Comparison of ENCODE assay signal across 23 cellular contexts in the genomic region with DNA sequence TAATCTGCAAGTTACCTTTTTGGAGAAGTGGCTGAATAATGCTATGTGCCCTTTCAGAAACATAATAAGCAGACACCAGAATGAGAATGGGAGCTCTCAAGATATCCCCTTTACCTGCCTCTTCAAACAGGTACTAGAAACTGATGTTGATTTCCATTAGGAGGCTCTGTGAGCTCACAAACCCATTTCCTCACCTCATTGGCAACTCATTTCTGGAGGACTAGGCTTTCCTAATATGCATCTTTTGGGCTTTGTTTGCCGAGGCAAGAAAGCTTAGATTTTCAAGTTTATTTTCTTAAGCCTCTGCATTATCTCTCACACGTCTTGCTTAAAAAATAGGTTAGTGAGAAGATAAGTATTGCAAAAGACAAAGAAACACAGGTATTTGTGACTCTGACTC.
DNase-seq lines count a peak whose midpoint lies in the region; ATAC-seq, FAIRE-seq and TF ChIP-seq lines count a peak whose summit lies in the region.
"Had no signal": no experiment of that assay in that cellular context is flagged by ENCODE, and none has a peak within 500 bp of the region (broad histone marks: within the 10 kb centered on the region; RNA-seq: fewer than 3 reads in every experiment).

No MANE protein-coding gene starts in this region.

- no peak for FAIRE-seq in bronchial epithelial cell (lab: Jason Lieb, UNC)
- FAIRE-seq: A204.1, D721Med, G401.6, GM12892, GM18507, HepG2 had no signal

- POLR2A ChIA-PET in HEK293 (lab: Yijun Ruan, JAX): no interaction called here

- ATAC-seq in GM18858 (IDR thresholded peaks at IDR 0.05; ENCODE audit: unreplicated experiment) (no peak), HG03039 (IDR thresholded peaks at IDR 0.05; ENCODE audit: unreplicated experiment) (no peak), Right ventricle myocardium inferior (no peak)
- ATAC-seq: HepG2 had no signal

- no peaks in the 10 kb centered on the region for H3K4me1 ChIP-seq in HEK293 (ENCODE audit: control insufficient read depth, insufficient read depth, low read length)
- H3K4me1 ChIP-seq: BE2C had no signal

- intact Hi-C loops in Right ventricle myocardium inferior (cut with DNase I): no loop called here

- CTCF ChIA-PET in HEK293 (lab: Yijun Ruan, JAX): interaction anchor here (0.8 kb wide), 2 partner anchors 309 to 349 kb away, joined by 4 read pairs; no protein-coding TSS in a partner anchor

- DNase-seq in bronchial epithelial cell (ENCODE audit: low read depth): peak; percentile 0
- DNase-seq in iPS-NIHi7 (ENCODE audit: extremely low spot score): peak; percentile 22
- DNase-seq in Right ventricle myocardium inferior (ENCODE audit: missing footprints): no peak
- DNase-seq in NCI-H2171 (lab: John Stamatoyannopoulos, UW): no peak
- DNase-seq: ACHN; BE2C; C1 segment of cervical spinal cord; CD4-positive, CD25-positive, alpha-beta regulatory T cell; CD8-positive, alpha-beta memory T cell; COR-L47; GOT3; HCEC 1CT; HFFc6; KBM-7 had no signal

- TF ChIP-seq CTCF in HEK293 (tag by site-specific recombination; IDR thresholded peaks at IDR 0.05) (no peak), bronchial epithelial cell (IDR thresholded peaks at IDR 0.05; ENCODE audit: insufficient read depth, low read length, severe bottlenecking) (no peak)

- H3K4me3 ChIP-seq in HEK293 (ENCODE audit: low read depth, low read length) (no peak overlapping the region), bronchial epithelial cell (ENCODE audit: low read depth, low read length) (no peak overlapping the region)

- no peaks in the 10 kb centered on the region for H3K9me3 ChIP-seq in HEK293 (ENCODE audit: control insufficient read depth, insufficient read depth, low read depth, low read length)
- H3K9me3 ChIP-seq: BE2C had no signal

- no peaks in the 10 kb centered on the region for H3K36me3 ChIP-seq in HEK293 (ENCODE audit: control insufficient read depth in 2 of 2, insufficient read depth in 1 of 2, low read length in 2 of 2)
- H3K36me3 ChIP-seq in bronchial epithelial cell (ENCODE audit: control insufficient read depth, insufficient read depth, low read length): no peaks in the 10 kb centered on the region
- H3K36me3 ChIP-seq: BE2C had no signal

- no peak overlapping the region for H3K27ac ChIP-seq in HEK293 (ENCODE audit: extremely low read depth, low read depth, low read length)

- no peaks in the 10 kb centered on the region for H3K27me3 ChIP-seq in bronchial epithelial cell (ENCODE audit: control insufficient read depth, insufficient read depth, low read length)
- H3K27me3 ChIP-seq: BE2C had no signal

TF ChIP-seq in HEK293, 187 proteins besides CTCF, POLR2A, EP300 and RAD21:
- TF ChIP-seq ZNF654 (tag by site-specific recombination; IDR thresholded peaks at IDR 0.05; ENCODE audit: low read depth) (0 out of 2 replicates have a peak, but pooled peaks have one; percentile 2), ZNF701 (tag by site-specific recombination; IDR thresholded peaks at IDR 0.05) (no peak)

Comparison
In these comparisons a context has a peak if more than half of its experiments do, and no peak if none do; other contexts are left out.
1. DNase-seq: peak in bronchial epithelial cell (single experiment) and iPS-NIHi7 (single experiment); none in Right ventricle myocardium inferior (single experiment) and NCI-H2171 (single experiment).